In the genomic region with DNA sequence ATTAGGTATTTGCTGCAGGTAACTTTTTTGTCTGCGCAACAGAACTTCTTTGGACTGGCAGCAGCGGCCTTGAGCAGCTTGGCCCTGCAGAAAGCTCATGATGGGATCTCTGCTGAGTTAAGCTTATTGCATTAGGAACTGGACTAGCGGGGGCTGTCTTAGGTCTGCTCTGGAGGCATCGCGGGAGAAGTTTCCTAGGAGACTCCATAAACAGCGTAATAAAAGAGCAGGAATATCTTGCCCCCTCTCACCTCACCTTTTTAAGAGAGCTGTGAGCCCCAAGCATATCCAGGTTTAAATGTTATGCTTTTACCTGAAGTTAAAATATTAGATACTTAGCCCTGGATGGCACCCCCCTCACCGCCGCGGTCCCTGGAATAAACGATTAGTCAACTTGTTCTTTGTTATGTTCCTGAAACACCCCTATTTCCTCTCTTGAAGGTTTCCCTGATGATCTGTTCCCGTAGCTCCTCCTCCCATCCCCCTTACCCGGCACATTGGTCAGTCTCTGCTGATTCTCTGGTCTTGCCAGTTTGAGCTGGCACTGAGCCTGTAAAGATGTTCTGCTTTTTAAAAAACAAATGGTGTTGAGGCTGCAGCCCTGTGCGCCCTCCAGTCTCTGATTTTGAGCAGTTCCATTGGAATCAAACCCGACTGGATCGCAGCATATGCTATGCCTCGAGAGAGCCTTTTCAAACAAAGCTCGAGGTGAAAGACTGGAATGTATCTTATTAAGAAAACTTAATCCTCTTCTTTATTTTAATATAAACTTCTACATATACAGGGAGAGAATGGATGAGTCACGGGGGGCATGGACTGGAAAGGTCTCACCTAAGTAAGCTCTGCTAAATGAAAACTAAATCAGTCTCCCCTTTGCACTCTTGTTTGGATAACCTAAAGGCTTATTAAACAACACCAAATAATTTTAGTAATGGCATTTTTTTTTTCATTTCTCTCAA, we compare ENCODE assay signal across 7 cellular contexts. TPM values are rescaled to one million over a fixed set of nuclear protein-coding genes. Genes with fewer than 3 reads are reported as not detected.
DNase-seq lines count a peak whose midpoint lies in the region; ATAC-seq and TF ChIP-seq lines count a peak whose summit lies in the region.

No MANE protein-coding gene starts in this region.

- H3K27ac Mint-ChIP-seq in activated CD8-positive, alpha-beta T cell treated with anti-CD3 and anti-CD28 coated beads for 36 hours = peak overlapping the region; percentile 42

- peaks cover 15% of the 10 kb centered on the region for H3K36me3 ChIP-seq in neuron (ENCODE audit: insufficient read depth, low read length)

- H3K27me3 ChIP-seq in neuron (ENCODE audit: insufficient read depth, low read length) = no peaks in the 10 kb centered on the region

- intact Hi-C loops in activated CD8-positive, alpha-beta T cell treated with anti-CD3 and anti-CD28 coated beads for 36 hours (cut with micrococcal nuclease) = loop anchor here (2.0 to 5.0 kb wide), 2 partner anchors 28 to 42 kb away; no protein-coding TSS in a partner anchor

- CTCF ChIA-PET in activated CD8-positive, alpha-beta T cell treated with anti-CD3 and anti-CD28 coated beads for 36 hours (lab: Charles Lee) = interaction anchor here (0.7 to 3.9 kb wide), 9 partner anchors 8 to 288 kb away, joined by 3 to 42 read pairs (median 4); no protein-coding TSS in a partner anchor

- POLR2A ChIA-PET in activated CD8-positive, alpha-beta T cell treated with anti-CD3 and anti-CD28 coated beads for 36 hours (lab: Charles Lee) = interaction anchor here (0.8 to 2.4 kb wide), 11 partner anchors 11 to 46 kb away, joined by 3 to 12 read pairs (median 3); no protein-coding TSS in a partner anchor

- no peaks in the 10 kb centered on the region for H3K9me3 Mint-ChIP-seq in activated CD8-positive, alpha-beta T cell treated with anti-CD3 and anti-CD28 coated beads for 36 hours

- TF ChIP-seq CTCF in activated CD8-positive, alpha-beta T cell treated with anti-CD3 and anti-CD28 coated beads for 36 hours (IDR thresholded peaks at IDR 0.05) = no peak
- no peak for TF ChIP-seq CTCF in fibroblast of villous mesenchyme (IDR thresholded peaks at IDR 0.05; ENCODE audit: insufficient read depth, low read depth, low read length)

- H3K4me3 Mint-ChIP-seq in activated CD8-positive, alpha-beta T cell treated with anti-CD3 and anti-CD28 coated beads for 36 hours = peak overlapping the region; percentile 78

- H3K4me3 ChIP-seq in fibroblast of villous mesenchyme (ENCODE audit: low read depth, low read length) = peak overlapping the region; percentile 87
- H3K4me3 ChIP-seq in neuron (ENCODE audit: low read length) = peak overlapping the region; percentile 67

- peaks cover 24% of the 10 kb centered on the region for H3K36me3 Mint-ChIP-seq in activated CD8-positive, alpha-beta T cell treated with anti-CD3 and anti-CD28 coated beads for 36 hours (ENCODE audit: low read depth)

- no peaks in the 10 kb centered on the region for H3K9me3 ChIP-seq in neuron (ENCODE audit: low read length)

- H2AFZ ChIP-seq in neuron (ENCODE audit: low read depth, low read length) = no peak overlapping the region

- H3K27me3 Mint-ChIP-seq in activated CD8-positive, alpha-beta T cell treated with anti-CD3 and anti-CD28 coated beads for 36 hours = no peaks in the 10 kb centered on the region

- DNase-seq in ELR (ENCODE audit: low read depth) = peak; percentile 91
- peak; percentile 93 for DNase-seq in M059J (ENCODE audit: low read depth)
- DNase-seq in activated CD8-positive, alpha-beta T cell treated with anti-CD3 and anti-CD28 coated beads for 36 hours = peak; percentile 38
- DNase-seq in fibroblast of villous mesenchyme (ENCODE audit: low read depth) = peak; percentile 92
- no peak for DNase-seq in NK-92 treated with Interleukin-12 subunit alpha and Interleukin-12 subunit beta, amount 100 ng/mL, for 24 hours (lab: John Stamatoyannopoulos, UW)

- H3K4me1 Mint-ChIP-seq in activated CD8-positive, alpha-beta T cell treated with anti-CD3 and anti-CD28 coated beads for 36 hours (ENCODE audit: low read depth) = peaks cover 51% of the 10 kb centered on the region

- H3K4me1 ChIP-seq in neuron (ENCODE audit: insufficient read depth, low read length) = peaks cover 21% of the 10 kb centered on the region

- no peak for ATAC-seq in activated CD8-positive, alpha-beta T cell treated with anti-CD3 and anti-CD28 coated beads for 36 hours
- ATAC-seq in GM21529 (IDR thresholded peaks at IDR 0.05; ENCODE audit: unreplicated experiment) = no peak

RNA-seq across cellular contexts. Expression of gene MLXIP, which starts 1.9 kb away (rescaled TPM):
- 3.2 and 7.7 TPM in 2 replicates for total RNA-seq in M059J (2014; rRNA removed; shearing (Covaris generic))
- total RNA-seq in activated CD8-positive, alpha-beta T cell treated with anti-CD3 and anti-CD28 coated beads for 36 hours = 10 to 100 TPM; 26.0 to 28.7 TPM
- total RNA-seq in fibroblast of villous mesenchyme = 16.4 and 18.4 TPM in 2 replicates

RNA-seq across cellular contexts. Expression of gene BCL7A, which starts 58.7 kb away (rescaled TPM):
- 3.9 and 4.0 TPM in 2 replicates for total RNA-seq in M059J (2014; rRNA removed; shearing (Covaris generic))
- total RNA-seq in activated CD8-positive, alpha-beta T cell treated with anti-CD3 and anti-CD28 coated beads for 36 hours = 1 to 10 TPM; 6.7 to 7.3 TPM
- total RNA-seq in fibroblast of villous mesenchyme = 3.9 TPM in 2 replicates
